In the genomic region with DNA sequence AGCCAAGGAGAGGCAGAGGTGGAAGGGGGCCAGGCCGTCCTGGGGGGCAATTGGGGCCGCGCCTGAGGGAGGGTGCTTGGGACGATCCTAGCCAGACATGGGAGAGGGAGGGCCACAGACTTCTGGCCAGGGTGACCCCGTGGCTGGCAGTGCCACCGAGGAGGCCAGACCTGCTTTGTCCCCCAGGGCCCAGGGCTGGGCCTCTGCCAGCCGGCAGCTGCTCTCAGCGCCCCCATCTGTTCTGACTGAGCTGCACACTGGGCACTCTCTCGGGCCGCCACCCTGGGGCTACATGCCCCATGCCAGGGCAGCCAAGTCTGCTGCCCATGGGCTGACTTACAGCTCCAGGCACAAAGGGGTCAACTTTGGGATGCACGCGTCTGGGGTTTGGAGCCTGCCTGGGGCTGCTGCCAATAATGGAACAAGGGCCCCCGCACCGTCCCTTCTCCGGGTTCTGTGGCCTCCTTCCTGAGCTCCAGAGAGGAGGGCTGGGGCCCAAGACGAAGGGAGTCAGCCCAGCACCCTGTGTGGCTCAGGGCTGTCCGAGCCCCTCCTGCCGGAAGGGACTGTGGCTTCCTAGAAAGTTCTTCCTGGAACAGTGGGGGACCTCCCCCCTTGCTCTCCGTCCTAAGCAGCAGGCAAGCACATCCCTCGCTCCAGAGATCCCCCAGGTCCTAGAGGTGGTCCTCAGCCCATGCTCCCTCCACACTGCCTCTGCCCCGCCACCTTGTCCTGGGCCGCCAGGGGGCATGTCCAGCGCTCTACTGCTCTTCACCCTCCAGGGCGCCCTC, we compare ENCODE assay signal across 8 cellular contexts. TPM values are rescaled to one million over a fixed set of nuclear protein-coding genes. Genes with fewer than 3 reads are reported as not detected.
DNase-seq lines count a peak whose midpoint lies in the region; ATAC-seq, FAIRE-seq and TF ChIP-seq lines count a peak whose summit lies in the region.

No MANE protein-coding gene starts in this region.

- peaks cover 0 to 5% of the 10 kb centered on the region in 2 donors for H3K4me1 Mint-ChIP-seq in effector memory CD8-positive, alpha-beta T cell (ENCODE audit: low read depth in 2 of 2)

- FAIRE-seq in HTR-8/SVneo (lab: Jason Lieb, UNC): no peak

- H3K27me3 ChIP-seq in GM06990 (replicated peaks; ENCODE audit: control insufficient read depth, insufficient read depth, low read length) (no peaks in the 10 kb centered on the region; the same call in 1 of the 2 replicates), aorta (ENCODE audit: control insufficient read depth in 1 of 2, insufficient read depth in 2 of 2, low read length in 1 of 2) (no peaks in the 10 kb centered on the region)

- H2AFZ ChIP-seq in OCI-LY7 (ENCODE audit: low read length): no peak overlapping the region

- H3K4me3 Mint-ChIP-seq in effector memory CD8-positive, alpha-beta T cell: peak overlapping the region; percentile 51 to 55

- H3K27ac ChIP-seq in OCI-LY7 (ENCODE audit: low read depth, low read length, poor library complexity, severe bottlenecking): no peak overlapping the region
- H3K27ac ChIP-seq in mesodermal cell (ENCODE audit: low read depth, low read length, severe bottlenecking): no peak overlapping the region
- peak overlapping the region in 1 of 2 donors; percentile 20 for H3K27ac ChIP-seq in aorta (ENCODE audit: low read depth in 1 of 2, low read length in 2 of 2)

- WGBS in mesodermal cell (ENCODE audit: insufficient coverage in 2 of 2), 2 experiments: 28 to 37% methylated on average over 19 to 24 of the region's 24 CpGs
- WGBS in aorta, 2 donors: 15 to 19% methylated on average over 17 to 24 of the region's 24 CpGs

- H3K4me1 ChIP-seq in OCI-LY7 (ENCODE audit: insufficient read depth, low read length, poor library complexity, severe bottlenecking) (no peaks in the 10 kb centered on the region), mesodermal cell (ENCODE audit: control insufficient read depth, insufficient read depth, low read length, poor library complexity, severe bottlenecking) (peaks cover 25% of the 10 kb centered on the region), aorta (ENCODE audit: control insufficient read depth in 1 of 2, insufficient read depth in 2 of 2, low read length in 2 of 2) (no peaks in the 10 kb centered on the region)

- BruUV-seq in OCI-LY7 (replicated peaks; lab: Mats Ljungman, UMichigan): no TSS peak

- CTCF ChIA-PET in OCI-LY7 (lab: Charles Lee; ENCODE audit: unreplicated experiment): no interaction called here

- no peaks in the 10 kb centered on the region for H3K36me3 Mint-ChIP-seq in effector memory CD8-positive, alpha-beta T cell (ENCODE audit: insufficient read depth)

- POLR2A ChIA-PET in OCI-LY7 (lab: Charles Lee): no interaction called here

- no peak overlapping the region for H3K27ac Mint-ChIP-seq in effector memory CD8-positive, alpha-beta T cell

- H3K79me2 ChIP-seq in OCI-LY7 (ENCODE audit: insufficient read depth, low read depth, low read length): no peaks in the 10 kb centered on the region

- no peaks in the 10 kb centered on the region for H4K20me1 ChIP-seq in OCI-LY7 (ENCODE audit: insufficient read depth, low read length)

- peak; percentile 4 for TF ChIP-seq CTCF in GM06990 (IDR thresholded peaks at IDR 0.05; ENCODE audit: insufficient read depth, low read length, poor library complexity, severe bottlenecking)
- peak; percentile 59 for TF ChIP-seq CTCF in OCI-LY7 (conservative IDR thresholded peaks at IDR 0.05; ENCODE audit: low read length)

- no peaks in the 10 kb centered on the region for H3K9me3 Mint-ChIP-seq in effector memory CD8-positive, alpha-beta T cell

- H3K27me3 Mint-ChIP-seq in effector memory CD8-positive, alpha-beta T cell: no peaks in the 10 kb centered on the region

- intact Hi-C loops in OCI-LY7 (cut with micrococcal nuclease; ENCODE audit: unreplicated experiment): no loop called here
- intact Hi-C loops in aorta (cut with DNase I): loop anchor here in 1 of 2 donors (5.0 kb wide), 1 partner anchor 38 kb away; a partner anchor contains a TSS

- DNase-seq in GM06990 (ENCODE audit: extremely low read depth, insufficient read length): no peak
- no peak for DNase-seq in OCI-LY7 (ENCODE audit: low spot score)
- DNase-seq in effector memory CD8-positive, alpha-beta T cell: no peak
- DNase-seq in aorta: peak in 1 of 2 donors; percentile 76
- DNase-seq in CD1c-positive myeloid dendritic cell (ENCODE audit: extremely low spot score): no peak
- no peak for DNase-seq in HPDE6-E6E7 (ENCODE audit: extremely low spot score)
- no peak for DNase-seq in HTR-8/SVneo (ENCODE audit: insufficient read length, low spot score)

- H3K9me3 ChIP-seq in OCI-LY7 (ENCODE audit: low read length): no peaks in the 10 kb centered on the region
- H3K9me3 ChIP-seq in mesodermal cell (ENCODE audit: control insufficient read depth, low read length): no peaks in the 10 kb centered on the region
- no peaks in the 10 kb centered on the region for H3K9me3 ChIP-seq in aorta (ENCODE audit: control insufficient read depth, low read length)

- no peak for ATAC-seq in effector memory CD8-positive, alpha-beta T cell (replicated peaks)
- peak; percentile 64 for ATAC-seq in aorta (ENCODE audit: low FRiP score)

- H3K4me3 ChIP-seq in GM06990 (replicated peaks; ENCODE audit: low read depth, low read length): no peak overlapping the region
- no peak overlapping the region for H3K4me3 ChIP-seq in OCI-LY7 (ENCODE audit: low read depth, low read length, poor library complexity, severe bottlenecking)
- H3K4me3 ChIP-seq in mesodermal cell (ENCODE audit: extremely low read depth, insufficient read depth, low read length, poor library complexity, severe bottlenecking): peak overlapping the region; percentile 57
- no peak overlapping the region for H3K4me3 ChIP-seq in aorta (ENCODE audit: low read length in 2 of 2)

- H3K36me3 ChIP-seq in GM06990 (ENCODE audit: control insufficient read depth, insufficient read depth, low read length) (no peaks in the 10 kb centered on the region), OCI-LY7 (ENCODE audit: insufficient read depth, low read length) (no peaks in the 10 kb centered on the region), mesodermal cell (ENCODE audit: control insufficient read depth, insufficient read depth, low read length) (peaks cover 5% of the 10 kb centered on the region), aorta (ENCODE audit: control insufficient read depth in 1 of 2, insufficient read depth in 2 of 2, low read length in 1 of 2) (no peaks in the 10 kb centered on the region)

- H3K9me2 ChIP-seq in OCI-LY7 (ENCODE audit: insufficient read depth, low read length): no peaks in the 10 kb centered on the region

- no peak overlapping the region; the same call in 1 of the 2 replicates for H3K4me2 ChIP-seq in OCI-LY7 (ENCODE audit: low read length)

RNA-seq across cellular contexts. Expression of a gene that starts 1.1 kb away (rescaled TPM):
- total RNA-seq in OCI-LY7 (2014; rRNA removed; shearing (Covaris generic)): not detected in 2 replicates
- total RNA-seq in OCI-LY7 (2022) (2.1 and 2.8 TPM in 2 replicates), aorta (10 to 100 TPM; 44.8 to 63.2 TPM)
- 20.2 TPM for polyA plus RNA-seq in mesodermal cell (2013, experiment 1 of 2)
- 18.6 TPM for polyA plus RNA-seq in mesodermal cell (2013, experiment 2 of 2)
- polyA plus RNA-seq in aorta: 10 to 100 TPM; 25.0 to 80.2 TPM

RNA-seq across cellular contexts. Expression of a gene that starts 27.8 kb away (rescaled TPM):
- total RNA-seq in OCI-LY7 (2014; rRNA removed; shearing (Covaris generic)): 215 and 244 TPM in 2 replicates
- total RNA-seq in OCI-LY7 (2022) (88.3 and 111 TPM in 2 replicates), aorta (10 to 100 TPM; 74.3 to 83.0 TPM)
- 95.2 TPM for polyA plus RNA-seq in mesodermal cell (2013, experiment 1 of 2)
- polyA plus RNA-seq in mesodermal cell (2013, experiment 2 of 2): 79.0 TPM
- polyA plus RNA-seq in aorta: 100 to 1,000 TPM; 219 to 241 TPM

RNA-seq across cellular contexts. Expression of a gene that starts 35.8 kb away (rescaled TPM):
- 32.7 and 39.4 TPM in 2 replicates for total RNA-seq in OCI-LY7 (2014; rRNA removed; shearing (Covaris generic))
- total RNA-seq in OCI-LY7 (2022): 43.4 and 51.6 TPM in 2 replicates
- 58.2 TPM for polyA plus RNA-seq in mesodermal cell (2013, experiment 1 of 2)
- polyA plus RNA-seq in mesodermal cell (2013, experiment 2 of 2): 54.6 TPM
- total RNA-seq in aorta: 100 to 1,000 TPM in 1 of 2 donors, 10 to 100 TPM in 1; 84.9 to 102 TPM
- polyA plus RNA-seq in aorta: 100 to 1,000 TPM in 1 of 2 donors, 10 to 100 TPM in 1; 31.9 to 185 TPM

Comparison
In these comparisons a context has a peak if more than half of its experiments do, and no peak if none do; other contexts are left out.
1. RNA of a gene that starts 1.1 kb away (total RNA-seq): 44.8 to 63.2 TPM in aorta; 2.1 to 2.8 TPM in OCI-LY7; every median in the first group is over 10 times any median in the second.